8 cellular contexts compared by ENCODE assay signal in the genomic region with DNA sequence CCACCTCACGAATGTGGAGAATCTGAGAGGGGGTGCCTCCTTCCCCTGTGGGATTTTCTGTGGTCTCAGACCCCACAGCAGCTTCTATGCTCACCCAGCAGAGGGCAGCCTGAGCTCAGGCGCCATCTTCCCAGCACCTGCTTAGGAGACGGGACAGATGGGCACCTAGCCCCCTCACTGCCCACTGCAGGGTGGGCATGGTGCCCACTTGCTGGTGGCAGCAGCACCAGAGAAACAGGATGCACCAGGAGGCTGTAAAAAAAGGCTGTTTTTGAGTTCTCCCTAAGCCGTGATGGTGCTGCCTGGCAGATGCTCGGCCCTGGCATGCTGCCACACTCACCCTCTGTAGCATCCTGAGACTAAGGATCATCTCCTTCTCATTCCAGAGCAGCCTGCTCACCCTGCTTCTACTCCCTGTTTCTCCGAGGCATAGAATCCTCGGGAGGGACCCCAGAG. TPM values are rescaled to one million over a fixed set of nuclear protein-coding genes. Genes with fewer than 3 reads are reported as not detected.
A peak's percentile ranks its signal among the peaks of the same experiment; 100 is the strongest.
DNase-seq lines count a peak whose midpoint lies in the region; ATAC-seq, FAIRE-seq and TF ChIP-seq lines count a peak whose summit lies in the region.

No MANE protein-coding gene starts in this region.

- H3K27ac ChIP-seq in RWPE1 (peak overlapping the region; percentile 99), osteoblast (ENCODE audit: low read depth, low read length) (peak overlapping the region; percentile 84), tibial nerve (peak overlapping the region; percentile 6 to 78 (median 34))

- H3K4me3 ChIP-seq in foreskin fibroblast (ENCODE audit: low read depth in 1 of 2, low read length in 2 of 2) (peak overlapping the region; percentile 23 to 31), osteoblast (ENCODE audit: insufficient read depth, low read length) (peak overlapping the region; percentile 65), tibial nerve (peak overlapping the region in 1 of 4 donors; percentile 9)

- no peak for TF ChIP-seq POLR2A in tibial nerve (IDR thresholded peaks at IDR 0.05)

- CTCF ChIA-PET in RWPE1 (lab: Yijun Ruan, JAX), result interaction anchor here (0.6 to 3.2 kb wide), 11 partner anchors 8 to 349 kb away, joined by 3 to 25 read pairs (median 5); partner anchors contain the start of gene SLC20A1

- 9 to 23% methylated on average over 6 to 7 of the region's 7 CpGs for WGBS in tibial nerve, 2 donors

- H3K27me3 ChIP-seq in osteoblast (ENCODE audit: insufficient read depth, low read length) (no peaks in the 10 kb centered on the region), tibial nerve (no peaks in the 10 kb centered on the region)

- ATAC-seq in GM19023 (IDR thresholded peaks at IDR 0.05; ENCODE audit: unreplicated experiment), result no peak

- H3K36me3 ChIP-seq in osteoblast (ENCODE audit: insufficient read depth, low read length), result no peaks in the 10 kb centered on the region
- H3K36me3 ChIP-seq in tibial nerve, result no peaks in the 10 kb centered on the region

- H3K79me2 ChIP-seq in osteoblast (ENCODE audit: insufficient read depth, low read length), result no peaks in the 10 kb centered on the region

- H3K4me2 ChIP-seq in osteoblast (ENCODE audit: insufficient read depth, low read length), result peak overlapping the region; percentile 88

- TF ChIP-seq CTCF in RWPE1 (conservative IDR thresholded peaks at IDR 0.05; ENCODE audit: low read depth) (peak; percentile 83), foreskin fibroblast (IDR thresholded peaks at IDR 0.05; ENCODE audit: low read depth, low read length) (peak; percentile 73), osteoblast (IDR thresholded peaks at IDR 0.05; ENCODE audit: extremely low read depth, low read depth, low read length) (peak; percentile 89), tibial nerve (IDR thresholded peaks at IDR 0.05) (peak; percentile 60 to 84 (median 77))

- POLR2A ChIA-PET in RWPE1 (lab: Yijun Ruan, JAX; ENCODE audit: low non-redundant PET), result interaction anchor here (1.1 to 1.2 kb wide), 2 partner anchors 19 to 100 kb away, joined by 4 to 7 read pairs; partner anchors contain the start of gene SLC20A1

- H3K4me1 ChIP-seq in osteoblast (ENCODE audit: insufficient read depth, low read length) (peaks cover 79% of the 10 kb centered on the region), tibial nerve (peaks cover 0 to 33% (median 15%) of the 10 kb centered on the region in 4 donors)

- no peak for FAIRE-seq in HTR-8/SVneo (lab: Jason Lieb, UNC)

- H3K9me3 ChIP-seq in osteoblast (ENCODE audit: low read depth, low read length) (no peaks in the 10 kb centered on the region), tibial nerve (no peaks in the 10 kb centered on the region)

- no peaks in the 10 kb centered on the region for H4K20me1 ChIP-seq in osteoblast (ENCODE audit: insufficient read depth, low read length)

- DNase-seq in GF-D8 (lab: John Stamatoyannopoulos, UW) (peak; percentile 52), HTR-8/SVneo (ENCODE audit: insufficient read length, low spot score) (peak; percentile 54), RWPE1 (ENCODE audit: low spot score) (peak; percentile 50), foreskin fibroblast (peak; percentile 78 to 91), osteoblast (ENCODE audit: insufficient read length, low spot score, missing footprints) (no peak), tibial nerve (ENCODE audit: low spot score in 2 of 2) (peak in 1 of 2 donors; percentile 52)
- peak; percentile 26 to 63 (median 44) for DNase-seq in activated naive CD4-positive, alpha-beta T cell (lab: John Stamatoyannopoulos, UW)

- peak overlapping the region; percentile 52 for H2AFZ ChIP-seq in osteoblast (ENCODE audit: low read length)

- no peak for TF ChIP-seq EP300 in tibial nerve (IDR thresholded peaks at IDR 0.05)

RNA-seq across cellular contexts. Expression of gene SLC20A1, which starts 19.1 kb away (rescaled TPM):
- total RNA-seq in osteoblast (96.3 and 131 TPM in 2 replicates), tibial nerve (10 to 100 TPM; 19.3 to 50.5 (median 32.8) TPM)

RNA-seq across cellular contexts. Expression of gene CHCHD5, which starts 42.2 kb away (rescaled TPM):
- 7.7 and 10.1 TPM in 2 replicates for total RNA-seq in osteoblast
- 10 to 100 TPM in 3 of 4 donors, 1 to 10 TPM in 1; 4.3 to 30.6 (median 17.9) TPM for total RNA-seq in tibial nerve

Comparison
In these comparisons a context has a peak if more than half of its experiments do, and no peak if none do; other contexts are left out.
1. H3K27ac ChIP-seq: peak in every context shown above with its lines; median percentile 99 in RWPE1; 84 in osteoblast; 34 in tibial nerve.